1 cellular context compared by ENCODE assay signal in the genomic region with DNA sequence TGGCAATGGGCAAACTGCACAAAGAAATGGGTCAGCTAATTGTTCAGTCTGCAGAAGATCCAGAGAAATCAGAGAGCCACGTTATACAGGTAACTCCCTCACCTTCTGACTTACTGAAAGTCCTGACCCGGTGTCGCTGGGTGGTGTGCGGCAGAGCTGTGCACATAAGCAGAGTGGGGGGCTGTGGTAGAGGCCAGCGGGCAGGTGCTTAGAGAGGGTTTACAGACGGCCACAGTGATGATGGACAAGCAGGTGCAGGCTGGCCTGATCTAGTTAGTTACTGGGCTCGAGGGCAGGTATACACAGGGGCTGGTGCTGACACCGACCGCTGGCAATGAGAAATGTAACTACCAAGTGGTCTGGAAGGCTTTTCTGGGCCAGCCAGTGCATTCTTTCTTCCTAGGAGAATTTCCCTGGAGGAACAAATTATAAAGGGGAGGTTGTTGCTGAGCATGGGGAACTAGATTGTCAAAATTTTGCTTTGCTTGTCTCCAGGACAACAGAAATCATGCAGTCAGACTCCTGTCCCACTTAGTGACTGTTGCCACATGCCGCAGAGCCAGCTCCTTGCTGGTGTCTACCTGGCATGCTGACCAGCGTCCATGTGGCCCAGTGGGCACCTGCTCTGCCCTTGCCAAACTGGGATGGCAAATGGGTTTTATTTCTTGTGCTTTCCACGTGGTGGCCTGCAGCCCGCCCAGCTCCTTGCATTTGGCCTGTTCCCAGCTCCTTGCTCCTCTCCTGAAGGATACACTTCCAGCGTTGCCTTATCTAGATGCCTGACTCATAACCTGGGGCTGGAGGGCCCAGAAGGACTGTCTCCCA.
TF ChIP-seq lines count a peak whose summit lies in the region.

No MANE protein-coding gene starts in this region.

TF ChIP-seq in SK-N-SH treated with all-trans-retinoic acid at 6 μM for 48 hours, 23 proteins besides CTCF, POLR2A, EP300 and RAD21 (continued from another document):
- TF ChIP-seq ZFP30 (CRISPR knock-in tag; IDR thresholded peaks at IDR 0.05) (no peak), TCF4 (CRISPR knock-in tag; IDR thresholded peaks at IDR 0.05; ENCODE audit: borderline replicate concordance) (no peak), ZNF565 (CRISPR knock-in tag; conservative IDR thresholded peaks at IDR 0.05; ENCODE audit: low read depth) (no peak), SNAI2 (CRISPR knock-in tag; IDR thresholded peaks at IDR 0.05) (no peak), CSDC2 (CRISPR knock-in tag; IDR thresholded peaks at IDR 0.05) (no peak), GLIS3 (CRISPR knock-in tag; IDR thresholded peaks at IDR 0.05) (no peak), ZC3H10 (CRISPR knock-in tag; IDR thresholded peaks at IDR 0.05) (no peak), OSR1 (CRISPR knock-in tag; IDR thresholded peaks at IDR 0.05) (no peak)
- TF ChIP-seq, protein P1, sequence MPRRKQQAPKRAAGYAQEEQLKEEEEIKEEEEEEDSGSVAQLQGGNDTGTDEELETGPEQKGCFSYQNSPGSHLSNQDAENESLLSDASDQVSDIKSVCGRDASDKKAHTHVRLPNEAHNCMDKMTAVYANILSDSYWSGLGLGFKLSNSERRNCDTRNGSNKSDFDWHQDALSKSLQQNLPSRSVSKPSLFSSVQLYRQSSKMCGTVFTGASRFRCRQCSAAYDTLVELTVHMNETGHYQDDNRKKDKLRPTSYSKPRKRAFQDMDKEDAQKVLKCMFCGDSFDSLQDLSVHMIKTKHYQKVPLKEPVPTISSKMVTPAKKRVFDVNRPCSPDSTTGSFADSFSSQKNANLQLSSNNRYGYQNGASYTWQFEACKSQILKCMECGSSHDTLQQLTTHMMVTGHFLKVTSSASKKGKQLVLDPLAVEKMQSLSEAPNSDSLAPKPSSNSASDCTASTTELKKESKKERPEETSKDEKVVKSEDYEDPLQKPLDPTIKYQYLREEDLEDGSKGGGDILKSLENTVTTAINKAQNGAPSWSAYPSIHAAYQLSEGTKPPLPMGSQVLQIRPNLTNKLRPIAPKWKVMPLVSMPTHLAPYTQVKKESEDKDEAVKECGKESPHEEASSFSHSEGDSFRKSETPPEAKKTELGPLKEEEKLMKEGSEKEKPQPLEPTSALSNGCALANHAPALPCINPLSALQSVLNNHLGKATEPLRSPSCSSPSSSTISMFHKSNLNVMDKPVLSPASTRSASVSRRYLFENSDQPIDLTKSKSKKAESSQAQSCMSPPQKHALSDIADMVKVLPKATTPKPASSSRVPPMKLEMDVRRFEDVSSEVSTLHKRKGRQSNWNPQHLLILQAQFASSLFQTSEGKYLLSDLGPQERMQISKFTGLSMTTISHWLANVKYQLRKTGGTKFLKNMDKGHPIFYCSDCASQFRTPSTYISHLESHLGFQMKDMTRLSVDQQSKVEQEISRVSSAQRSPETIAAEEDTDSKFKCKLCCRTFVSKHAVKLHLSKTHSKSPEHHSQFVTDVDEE (CRISPR knock-in tag; IDR thresholded peaks at IDR 0.05): no peak
- TF ChIP-seq, protein P2, sequence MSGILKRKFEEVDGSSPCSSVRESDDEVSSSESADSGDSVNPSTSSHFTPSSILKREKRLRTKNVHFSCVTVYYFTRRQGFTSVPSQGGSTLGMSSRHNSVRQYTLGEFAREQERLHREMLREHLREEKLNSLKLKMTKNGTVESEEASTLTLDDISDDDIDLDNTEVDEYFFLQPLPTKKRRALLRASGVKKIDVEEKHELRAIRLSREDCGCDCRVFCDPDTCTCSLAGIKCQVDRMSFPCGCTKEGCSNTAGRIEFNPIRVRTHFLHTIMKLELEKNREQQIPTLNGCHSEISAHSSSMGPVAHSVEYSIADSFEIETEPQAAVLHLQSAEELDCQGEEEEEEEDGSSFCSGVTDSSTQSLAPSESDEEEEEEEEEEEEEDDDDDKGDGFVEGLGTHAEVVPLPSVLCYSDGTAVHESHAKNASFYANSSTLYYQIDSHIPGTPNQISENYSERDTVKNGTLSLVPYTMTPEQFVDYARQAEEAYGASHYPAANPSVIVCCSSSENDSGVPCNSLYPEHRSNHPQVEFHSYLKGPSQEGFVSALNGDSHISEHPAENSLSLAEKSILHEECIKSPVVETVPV (CRISPR knock-in tag; IDR thresholded peaks at IDR 0.05): no peak
